ENCODE assay signal across 12 cellular contexts in genomic region chr20:15342987-15343639, GRCh38.
"Had no signal": no experiment of that assay in that cellular context is flagged by ENCODE, and none has a peak within 500 bp of the region (broad histone marks: within the 10 kb centered on the region; RNA-seq: fewer than 3 reads in every experiment).

No MANE protein-coding gene starts in this region.

- DNase-seq: activated CD4-positive, alpha-beta T cell treated with anti-CD3 and anti-CD28 coated beads for 1 hour; activated CD4-positive, alpha-beta T cell treated with anti-CD3 and anti-CD28 coated beads, Interleukin-2, amount 50 U/mL, for 48 hours; activated gamma-delta T cell; activated T-cell treated with anti-CD3 and anti-CD28 coated beads, Interleukin-2, amount 50 U/mL, for 48 hours; anterior cingulate cortex; natural killer cell; occipital lobe; small intestine; SW 1271; T1000; tibial artery had no signal

- ATAC-seq: natural killer cell; stimulated activated memory B cell treated with anti-CD40 and anti-IgM and Interleukin-4, amounts not matched to agents 10 μg/mL and 1 μg/mL and 100 μg/mL, for 72 hours had no signal
